ENCODE assay signal across 1 cellular context in genomic region chr3:16370872-16371740, GRCh38.
TF ChIP-seq lines count a peak whose summit lies in the region.

No MANE protein-coding gene starts in this region.

TF ChIP-seq in GM12878, 131 proteins besides CTCF, POLR2A, EP300 and RAD21 (continued from another document):
- peak; percentile 80; the same call in 1 of the 2 replicates for TF ChIP-seq ZNF592 (IDR thresholded peaks at IDR 0.05)
- TF ChIP-seq SKIL (IDR thresholded peaks at IDR 0.05; ENCODE audit: low read depth, poor library complexity, severe bottlenecking): no peak
- TF ChIP-seq TCF3 (IDR thresholded peaks at IDR 0.05; ENCODE audit: borderline replicate concordance, insufficient read depth, low read depth, low read length): no peak
- TF ChIP-seq NFIC (IDR thresholded peaks at IDR 0.05; ENCODE audit: low read depth, low read length): peak; percentile 74
- TF ChIP-seq NBN (IDR thresholded peaks at IDR 0.05): no peak; the same call in 1 of the 2 replicates
- no peak for TF ChIP-seq CEBPB (IDR thresholded peaks at IDR 0.05; ENCODE audit: borderline replicate concordance in 1 of 2, low read depth in 2 of 2, low read length in 2 of 2)
- TF ChIP-seq FOS (IDR thresholded peaks at IDR 0.05; ENCODE audit: borderline replicate concordance, extremely low read depth, insufficient read length): no peak
- peak; percentile 83 for TF ChIP-seq NR2F1 (conservative IDR thresholded peaks at IDR 0.05)
- no peak; the same call in 1 of the 2 replicates for TF ChIP-seq ESRRA (IDR thresholded peaks at IDR 0.05; ENCODE audit: low read length)
- no peak for TF ChIP-seq RBBP5 (conservative IDR thresholded peaks at IDR 0.05)
- no peak for TF ChIP-seq IRF5 (IDR thresholded peaks at IDR 0.05; ENCODE audit: borderline replicate concordance)
- TF ChIP-seq CREM (IDR thresholded peaks at IDR 0.05; ENCODE audit: low read depth): no peak
- peak; percentile 91 for TF ChIP-seq MEF2A (IDR thresholded peaks at IDR 0.05; ENCODE audit: insufficient read depth, low read depth, low read length)
- TF ChIP-seq FOXK2 (IDR thresholded peaks at IDR 0.05): no peak
- TF ChIP-seq SREBF2 (IDR thresholded peaks at IDR 0.05; ENCODE audit: low read length): no peak
- TF ChIP-seq MLLT1 (IDR thresholded peaks at IDR 0.05): no peak
- TF ChIP-seq ZNF24 (IDR thresholded peaks at IDR 0.05): no peak
- TF ChIP-seq IKZF2 (IDR thresholded peaks at IDR 0.05): peak; percentile 21 to 58; a peak in 3 of 4 replicates
- TF ChIP-seq ZBED1 (IDR thresholded peaks at IDR 0.05; ENCODE audit: borderline replicate concordance): peak; percentile 71; the same call in 1 of the 2 replicates
- peak; percentile 41 for TF ChIP-seq CUX1 (IDR thresholded peaks at IDR 0.05; ENCODE audit: insufficient replicate concordance, low read depth, low read length)
- no peak for TF ChIP-seq PKNOX1 (IDR thresholded peaks at IDR 0.05)
- TF ChIP-seq SREBF1 (IDR thresholded peaks at IDR 0.05; ENCODE audit: low read length): no peak
- no peak for TF ChIP-seq ATF3 (IDR thresholded peaks at IDR 0.05; ENCODE audit: borderline replicate concordance, extremely low read depth, low read depth, low read length)
- no peak for TF ChIP-seq CHD4 (IDR thresholded peaks at IDR 0.05)
- no peak for TF ChIP-seq E2F8 (IDR thresholded peaks at IDR 0.05; ENCODE audit: low read depth, partially characterized antibody)
- no peak for TF ChIP-seq ETV6 (conservative IDR thresholded peaks at IDR 0.05 in 1 of 2, IDR thresholded peaks at IDR 0.05 in 1 of 2; ENCODE audit: borderline replicate concordance in 1 of 2, low read depth in 1 of 2)
- TF ChIP-seq STAT1 (conservative IDR thresholded peaks at IDR 0.05): no peak
- no peak for TF ChIP-seq BRCA1 (IDR thresholded peaks at IDR 0.05; ENCODE audit: low read depth, low read length)
- 0 out of 2 replicates have a peak, but pooled peaks have one; percentile 46 for TF ChIP-seq CBFB (IDR thresholded peaks at IDR 0.05; ENCODE audit: low read depth)
- no peak for TF ChIP-seq ZNF622 (IDR thresholded peaks at IDR 0.05)
- TF ChIP-seq HDAC2 (IDR thresholded peaks at IDR 0.05): no peak
- TF ChIP-seq SRF (IDR thresholded peaks at IDR 0.05; ENCODE audit: low read depth in 2 of 2, low read length in 2 of 2): no peak
- no peak for TF ChIP-seq SMC3 (IDR thresholded peaks at IDR 0.05; ENCODE audit: borderline replicate concordance, low read length)
- no peak for TF ChIP-seq SMAD5 (IDR thresholded peaks at IDR 0.05; ENCODE audit: low read depth)
- TF ChIP-seq MTA2 (IDR thresholded peaks at IDR 0.05; ENCODE audit: low read depth): peak; percentile 72
- TF ChIP-seq MTA3 (IDR thresholded peaks at IDR 0.05; ENCODE audit: borderline replicate concordance, low read length): no peak
- 0 out of 2 replicates have a peak, but pooled peaks have one; percentile 39 for TF ChIP-seq RCOR1 (conservative IDR thresholded peaks at IDR 0.05; ENCODE audit: low read depth, low read length)
- TF ChIP-seq SIN3A (IDR thresholded peaks at IDR 0.05; ENCODE audit: low read depth, low read length): no peak
- TF ChIP-seq IRF3 (IDR thresholded peaks at IDR 0.05): no peak
- TF ChIP-seq CHD2 (IDR thresholded peaks at IDR 0.05; ENCODE audit: borderline replicate concordance, low read depth, low read length): peak; percentile 37; the same call in 1 of the 2 replicates
TF ChIP-seq in GM12878: peak in this region for 36.
